ENCODE assay signal across 2 cellular contexts in the genomic region with DNA sequence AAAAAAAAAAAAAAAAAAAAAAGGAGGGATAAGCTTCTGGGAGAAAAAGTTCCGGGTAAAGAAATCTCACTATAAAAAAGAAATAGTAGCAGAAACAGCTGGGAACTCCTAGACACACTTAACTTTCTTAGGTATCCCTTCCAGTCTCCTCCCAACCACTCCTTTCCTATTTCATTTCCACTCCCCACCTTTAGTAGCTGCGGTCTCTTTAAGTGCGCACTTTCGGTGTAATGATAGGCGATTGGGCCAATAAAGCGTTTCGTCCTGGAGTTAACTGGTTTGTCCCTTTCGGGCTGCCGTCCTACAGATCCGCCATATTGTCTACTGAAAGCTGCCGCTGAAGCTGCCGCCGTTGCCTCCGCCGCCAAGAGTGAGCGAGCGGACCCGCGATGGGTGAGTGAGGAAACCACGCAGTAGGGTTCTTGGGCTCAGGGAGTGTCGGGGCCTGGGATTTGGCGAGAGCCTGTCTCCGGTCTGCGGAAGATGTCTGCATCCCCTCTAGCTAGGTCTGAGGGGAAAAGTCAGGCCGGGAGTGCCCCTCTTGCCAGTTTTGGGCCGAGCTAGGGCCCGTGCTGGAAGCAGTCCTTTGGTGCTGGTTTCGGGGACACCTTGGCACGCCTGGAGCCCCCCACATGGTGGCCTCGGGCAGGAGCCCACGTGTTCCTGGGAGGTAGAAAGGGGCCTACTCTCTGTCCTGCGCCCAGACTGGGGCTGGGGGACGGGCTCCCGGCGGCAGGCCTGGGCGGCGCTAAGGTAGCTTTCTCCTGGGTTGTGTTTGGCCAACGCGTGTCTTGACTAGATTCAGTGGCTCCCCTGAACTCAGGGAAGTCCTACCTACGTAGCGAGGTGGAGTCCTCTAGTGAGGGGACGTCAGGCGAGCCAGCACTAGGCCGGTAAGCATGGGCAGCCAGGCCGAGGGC.
TF ChIP-seq lines count a peak whose summit lies in the region.

Gene KPNA6, plus strand, starts transcription at position 315 of the 920 bp plus-strand sequence. Its CDS starts 75 bp downstream, at position 390.

TF ChIP-seq in IMR-90, 13 proteins besides CTCF, POLR2A, EP300 and RAD21:
- TF ChIP-seq RCOR1 (IDR thresholded peaks at IDR 0.05; ENCODE audit: insufficient replicate concordance, low read length), result no peak
- TF ChIP-seq, protein P1, sequence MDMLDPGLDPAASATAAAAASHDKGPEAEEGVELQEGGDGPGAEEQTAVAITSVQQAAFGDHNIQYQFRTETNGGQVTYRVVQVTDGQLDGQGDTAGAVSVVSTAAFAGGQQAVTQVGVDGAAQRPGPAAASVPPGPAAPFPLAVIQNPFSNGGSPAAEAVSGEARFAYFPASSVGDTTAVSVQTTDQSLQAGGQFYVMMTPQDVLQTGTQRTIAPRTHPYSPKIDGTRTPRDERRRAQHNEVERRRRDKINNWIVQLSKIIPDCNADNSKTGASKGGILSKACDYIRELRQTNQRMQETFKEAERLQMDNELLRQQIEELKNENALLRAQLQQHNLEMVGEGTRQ (IDR thresholded peaks at IDR 0.05; ENCODE audit: low read depth, low read length), result peak; percentile 21; the same call in 1 of the 2 replicates
- TF ChIP-seq NFE2L2 (IDR thresholded peaks at IDR 0.05; ENCODE audit: low read depth, low read length), result no peak
- TF ChIP-seq FOS (IDR thresholded peaks at IDR 0.05; ENCODE audit: low read depth, low read length), result no peak
- no peak for TF ChIP-seq MAZ (IDR thresholded peaks at IDR 0.05; ENCODE audit: borderline replicate concordance, low read depth, low read length)
- 0 out of 2 replicates have a peak, but pooled peaks have one; percentile 13 for TF ChIP-seq CHD1 (IDR thresholded peaks at IDR 0.05; ENCODE audit: low read depth, low read length)
- TF ChIP-seq CEBPB (IDR thresholded peaks at IDR 0.05; ENCODE audit: low read depth, low read length), result peak; percentile 71
- TF ChIP-seq MXI1 (IDR thresholded peaks at IDR 0.05; ENCODE audit: borderline replicate concordance, low read depth, low read length), result peak; percentile 31; the same call in 1 of the 2 replicates
- TF ChIP-seq, protein P2, sequence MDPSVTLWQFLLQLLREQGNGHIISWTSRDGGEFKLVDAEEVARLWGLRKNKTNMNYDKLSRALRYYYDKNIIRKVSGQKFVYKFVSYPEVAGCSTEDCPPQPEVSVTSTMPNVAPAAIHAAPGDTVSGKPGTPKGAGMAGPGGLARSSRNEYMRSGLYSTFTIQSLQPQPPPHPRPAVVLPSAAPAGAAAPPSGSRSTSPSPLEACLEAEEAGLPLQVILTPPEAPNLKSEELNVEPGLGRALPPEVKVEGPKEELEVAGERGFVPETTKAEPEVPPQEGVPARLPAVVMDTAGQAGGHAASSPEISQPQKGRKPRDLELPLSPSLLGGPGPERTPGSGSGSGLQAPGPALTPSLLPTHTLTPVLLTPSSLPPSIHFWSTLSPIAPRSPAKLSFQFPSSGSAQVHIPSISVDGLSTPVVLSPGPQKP (IDR thresholded peaks at IDR 0.05; ENCODE audit: borderline replicate concordance, low read depth, low read length), result no peak
- no peak for TF ChIP-seq SMC3 (IDR thresholded peaks at IDR 0.05; ENCODE audit: low read depth, low read length)
- no peak for TF ChIP-seq MAFK (IDR thresholded peaks at IDR 0.05; ENCODE audit: low read depth, low read length)
- TF ChIP-seq RFX5 (IDR thresholded peaks at IDR 0.05; ENCODE audit: low read depth, low read length), result no peak
- no peak for TF ChIP-seq BHLHE40 (IDR thresholded peaks at IDR 0.05; ENCODE audit: low read depth, low read length)

TF ChIP-seq in endothelial cell of umbilical vein, 7 proteins besides CTCF, POLR2A, EP300 and RAD21:
- TF ChIP-seq FOS (IDR thresholded peaks at IDR 0.05; ENCODE audit: borderline replicate concordance, insufficient read depth, low read length) (no peak), POLR2AphosphoS5 (IDR thresholded peaks at IDR 0.05; ENCODE audit: insufficient read depth, low read depth, low read length) (no peak), GATA2 (IDR thresholded peaks at IDR 0.05; ENCODE audit: insufficient read depth, insufficient read length, low read depth, low read length) (no peak), MYC (IDR thresholded peaks at IDR 0.05; ENCODE audit: low read depth, low read length) (no peak), EZH2 (IDR thresholded peaks at IDR 0.05; ENCODE audit: borderline replicate concordance, low read depth, low read length, severe bottlenecking) (no peak), JUN (IDR thresholded peaks at IDR 0.05; ENCODE audit: borderline replicate concordance, insufficient read depth, insufficient read length, low read depth) (no peak)
- TF ChIP-seq, protein P3, sequence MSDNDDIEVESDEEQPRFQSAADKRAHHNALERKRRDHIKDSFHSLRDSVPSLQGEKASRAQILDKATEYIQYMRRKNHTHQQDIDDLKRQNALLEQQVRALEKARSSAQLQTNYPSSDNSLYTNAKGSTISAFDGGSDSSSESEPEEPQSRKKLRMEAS (IDR thresholded peaks at IDR 0.05; ENCODE audit: insufficient read depth, insufficient read length), result no peak
TF ChIP-seq in endothelial cell of umbilical vein: peak in this region for 0.
